In genomic region chr2:121359937-121360565, GRCh38 we compare ENCODE assay signal across 22 cellular contexts.
A peak's percentile ranks its signal among the peaks of the same experiment; 100 is the strongest.
DNase-seq lines count a peak whose midpoint lies in the region; ATAC-seq, FAIRE-seq and TF ChIP-seq lines count a peak whose summit lies in the region.
"Had no signal": no experiment of that assay in that cellular context is flagged by ENCODE, and none has a peak within 500 bp of the region (broad histone marks: within the 10 kb centered on the region; RNA-seq: fewer than 3 reads in every experiment).

No MANE protein-coding gene starts in this region.

- H3K4me3 Mint-ChIP-seq in type B pancreatic cell = no peak overlapping the region
- H3K4me3 Mint-ChIP-seq: activated CD4-positive, alpha-beta memory T cell treated with anti-CD3 and anti-CD28 coated beads, Interleukin-2, amount 10 ng/mL, durations not matched to agents 7 days and 5 days; CD14-positive monocyte; T-cell had no signal

- H3K4me3 ChIP-seq in ACC112 (ENCODE audit: low read depth, low read length) (peak overlapping the region; percentile 20), keratinocyte (ENCODE audit: control insufficient read depth in 2 of 3, extremely low read depth in 1 of 3, insufficient read depth in 2 of 3, low read depth in 1 of 3, low read length in 3 of 3) (no peak overlapping the region)
- H3K4me3 ChIP-seq: body of pancreas, esophagus muscularis mucosa, smooth muscle cell, tibial artery had no signal

- dilution Hi-C loops in keratinocyte (cut with MboI; ENCODE audit: extremely low pct_ligation_motif_present, low sequenced_read_pairs) = no loop called here

- H2AFZ ChIP-seq in ACC112 (ENCODE audit: low read length, unreplicated experiment) (no peak overlapping the region), keratinocyte (ENCODE audit: control insufficient read depth, low read length) (no peak overlapping the region)

- DNase-seq in HCEC 1CT = peak; percentile 49
- DNase-seq in cerebellum (ENCODE audit: low spot score) = peak; percentile 37
- no peak for DNase-seq in keratinocyte (ENCODE audit: low read depth, low spot score)
- no peak for DNase-seq in NCI-H524 treated with DMSO at 0.1 percent for 48 hours (lab: John Stamatoyannopoulos, UW)
- DNase-seq in type B pancreatic cell (ENCODE audit: extremely low spot score, unreplicated experiment) = no peak
- DNase-seq in medulla oblongata (ENCODE audit: extremely low spot score) = no peak
- DNase-seq: activated CD4-positive, alpha-beta memory T cell treated with anti-CD3 and anti-CD28 coated beads, Interleukin-2, amount 10 ng/mL, durations not matched to agents 7 days and 5 days; activated gamma-delta T cell; effector memory CD4-positive, alpha-beta T cell; NCI-H1105; NCI-H2029 treated with DMSO at 0.1 percent for 48 hours; OCI-M1; T-cell; tibial artery had no signal

- no peaks in the 10 kb centered on the region for H3K9me3 Mint-ChIP-seq in type B pancreatic cell
- H3K9me3 Mint-ChIP-seq: activated CD4-positive, alpha-beta memory T cell treated with anti-CD3 and anti-CD28 coated beads, Interleukin-2, amount 10 ng/mL, durations not matched to agents 7 days and 5 days; CD14-positive monocyte; T-cell had no signal

- H3K36me3 Mint-ChIP-seq in type B pancreatic cell = peaks cover 12% of the 10 kb centered on the region

- FAIRE-seq in keratinocyte (lab: Jason Lieb, UNC) = no peak
- FAIRE-seq: D721Med had no signal

- no peak overlapping the region for H3K27ac Mint-ChIP-seq in type B pancreatic cell
- H3K27ac Mint-ChIP-seq: activated CD4-positive, alpha-beta memory T cell treated with anti-CD3 and anti-CD28 coated beads, Interleukin-2, amount 10 ng/mL, durations not matched to agents 7 days and 5 days had no signal

- H3K36me3 ChIP-seq in ACC112 (ENCODE audit: insufficient read depth, low read length) = peaks cover 19% of the 10 kb centered on the region
- H3K36me3 ChIP-seq in keratinocyte (ENCODE audit: control insufficient read depth in 2 of 2, extremely low read depth in 1 of 2, insufficient read depth in 2 of 2, low read length in 2 of 2) = peaks cover 30 to 50% of the 10 kb centered on the region in 2 experiments

- H3K27ac ChIP-seq in ACC112 (ENCODE audit: low read depth, low read length) (peak overlapping the region; percentile 93), keratinocyte (ENCODE audit: control insufficient read depth, insufficient read depth, low read length) (no peak overlapping the region)
- H3K27ac ChIP-seq: body of pancreas, esophagus muscularis mucosa, tibial artery had no signal

- H3K9ac ChIP-seq in keratinocyte (ENCODE audit: control insufficient read depth, extremely low read depth, insufficient read depth, low read length) = no peak overlapping the region

- H3K9me1 ChIP-seq in keratinocyte (ENCODE audit: control insufficient read depth, extremely low read depth, insufficient read depth, low read length) = peaks cover 4% of the 10 kb centered on the region

- peak overlapping the region; percentile 49 for H3K4me2 ChIP-seq in keratinocyte (ENCODE audit: control insufficient read depth, extremely low read depth, insufficient read depth, low read depth, low read length)
- H3K4me2 ChIP-seq: smooth muscle cell had no signal

- H3K4me1 Mint-ChIP-seq in type B pancreatic cell (ENCODE audit: unreplicated experiment) = peaks cover 9% of the 10 kb centered on the region
- H3K4me1 Mint-ChIP-seq: activated CD4-positive, alpha-beta memory T cell treated with anti-CD3 and anti-CD28 coated beads, Interleukin-2, amount 10 ng/mL, durations not matched to agents 7 days and 5 days; CD14-positive monocyte; T-cell had no signal

- no peak for ATAC-seq in HG03196 (IDR thresholded peaks at IDR 0.05; ENCODE audit: unreplicated experiment)
- ATAC-seq: HCT116, T-cell had no signal

- H4K20me1 ChIP-seq in keratinocyte (ENCODE audit: control insufficient read depth, extremely low read depth, insufficient read depth, low read length) = peaks cover 6% of the 10 kb centered on the region

- H3K27me3 ChIP-seq in ACC112 (ENCODE audit: insufficient read depth, low read length) (no peaks in the 10 kb centered on the region), keratinocyte (ENCODE audit: control insufficient read depth, extremely low read depth, insufficient read depth, low read length) (no peaks in the 10 kb centered on the region)
- H3K27me3 ChIP-seq: body of pancreas, esophagus muscularis mucosa, tibial artery had no signal

- H3K9me3 ChIP-seq in keratinocyte (ENCODE audit: control insufficient read depth, low read depth, low read length) = no peaks in the 10 kb centered on the region
- H3K9me3 ChIP-seq: body of pancreas, esophagus muscularis mucosa, tibial artery had no signal

- no peak for TF ChIP-seq CTCF in keratinocyte (optimal IDR thresholded peaks at IDR 0.05 in 1 of 3, IDR thresholded peaks at IDR 0.05 in 1 of 3, conservative IDR thresholded peaks at IDR 0.05 in 1 of 3; ENCODE audit: extremely low read depth in 1 of 3, insufficient read depth in 2 of 3, low read length in 3 of 3)
- no peak for TF ChIP-seq CTCF in type B pancreatic cell (conservative IDR thresholded peaks at IDR 0.05)

- H3K79me2 ChIP-seq in ACC112 (ENCODE audit: control insufficient read depth, insufficient read depth, low read length, unreplicated experiment) (no peaks in the 10 kb centered on the region), keratinocyte (ENCODE audit: control insufficient read depth, insufficient read depth, low read length) (no peaks in the 10 kb centered on the region)

- H3K4me1 ChIP-seq in ACC112 (ENCODE audit: control insufficient read depth, insufficient read depth, low read length, unreplicated experiment) (peaks cover 70% of the 10 kb centered on the region), keratinocyte (ENCODE audit: control insufficient read depth, extremely low read depth, insufficient read depth, low read length) (peaks cover 32% of the 10 kb centered on the region)

- no peaks in the 10 kb centered on the region for H3K27me3 Mint-ChIP-seq in type B pancreatic cell
- H3K27me3 Mint-ChIP-seq: activated CD4-positive, alpha-beta memory T cell treated with anti-CD3 and anti-CD28 coated beads, Interleukin-2, amount 10 ng/mL, durations not matched to agents 7 days and 5 days; T-cell had no signal

Comparison
In these comparisons a context has a peak if more than half of its experiments do, and no peak if none do; other contexts are left out.
1. DNase-seq: peak in HCEC 1CT (single experiment) and cerebellum (single experiment); none in keratinocyte (single experiment), NCI-H524 treated with DMSO at 0.1 percent for 48 hours (single experiment), type B pancreatic cell (single experiment) and medulla oblongata (single experiment).